7 cellular contexts compared by ENCODE assay signal in genomic region chr7:137774793-137775201, GRCh38.
DNase-seq lines count a peak whose midpoint lies in the region; ATAC-seq, FAIRE-seq and TF ChIP-seq lines count a peak whose summit lies in the region.

No MANE protein-coding gene starts in this region.

- H3K27ac Mint-ChIP-seq in astrocyte (ENCODE audit: unreplicated experiment): peak overlapping the region; percentile 96

- H3K9ac ChIP-seq in astrocyte (ENCODE audit: low read length): peak overlapping the region; percentile 86

- peak overlapping the region; percentile 68 for H2AFZ ChIP-seq in astrocyte (ENCODE audit: low read depth, low read length)

- H3K4me1 Mint-ChIP-seq in astrocyte (ENCODE audit: low read depth, unreplicated experiment): peaks cover 41% of the 10 kb centered on the region

- ATAC-seq in GM18502 (IDR thresholded peaks at IDR 0.05; ENCODE audit: poor library complexity, unreplicated experiment) (peak; percentile 71), HG02870 (IDR thresholded peaks at IDR 0.05; ENCODE audit: unreplicated experiment) (peak; percentile 82), GM21423 (IDR thresholded peaks at IDR 0.05; ENCODE audit: unreplicated experiment) (no peak), HG03139 (IDR thresholded peaks at IDR 0.05; ENCODE audit: unreplicated experiment) (no peak)

- peak; percentile 85 for FAIRE-seq in astrocyte (lab: Jason Lieb, UNC)

- peaks cover 40% of the 10 kb centered on the region for H3K4me1 ChIP-seq in astrocyte (ENCODE audit: insufficient read depth, low read length)

- no peak for TF ChIP-seq CTCF in astrocyte (IDR thresholded peaks at IDR 0.05; ENCODE audit: insufficient read depth, low read depth, low read length)

- peaks cover 6% of the 10 kb centered on the region for H3K79me2 ChIP-seq in astrocyte (ENCODE audit: insufficient read depth, low read length)

- H3K9me3 ChIP-seq in astrocyte (ENCODE audit: insufficient read depth, low read depth, low read length): no peaks in the 10 kb centered on the region

- H3K27me3 ChIP-seq in astrocyte (ENCODE audit: insufficient read depth, low read length): no peaks in the 10 kb centered on the region

- peaks cover 4% of the 10 kb centered on the region for H3K36me3 Mint-ChIP-seq in astrocyte (ENCODE audit: low read depth, unreplicated experiment)

- peak overlapping the region; percentile 79 for H3K4me2 ChIP-seq in astrocyte (ENCODE audit: low read length)

- peak overlapping the region; percentile 97 for H3K27ac ChIP-seq in astrocyte (ENCODE audit: low read depth, low read length)

- no peaks in the 10 kb centered on the region for H3K36me3 ChIP-seq in astrocyte (ENCODE audit: insufficient read depth, low read length)

- H3K9me3 Mint-ChIP-seq in astrocyte (ENCODE audit: unreplicated experiment): no peaks in the 10 kb centered on the region

- H3K4me3 ChIP-seq in astrocyte (ENCODE audit: insufficient read depth, low read depth, low read length): peak overlapping the region; percentile 45

- no peaks in the 10 kb centered on the region for H3K27me3 Mint-ChIP-seq in astrocyte (ENCODE audit: low read depth, unreplicated experiment)

- H3K4me3 Mint-ChIP-seq in astrocyte (ENCODE audit: unreplicated experiment): peak overlapping the region; percentile 55

- DNase-seq in astrocyte (ENCODE audit: low read depth) (peak; percentile 59), kidney glomerular epithelial cell (lab: John Stamatoyannopoulos, UW) (peak; percentile 62)
- DNase-seq in activated CD4-positive, CD25-positive, alpha-beta regulatory T cell (lab: John Stamatoyannopoulos, UW): no peak

- H4K20me1 ChIP-seq in astrocyte (ENCODE audit: insufficient read depth, low read length): no peaks in the 10 kb centered on the region

Comparison
In these comparisons a context has a peak if more than half of its experiments do, and no peak if none do; other contexts are left out.
1. ATAC-seq: peak in GM18502 (single experiment) and HG02870 (single experiment); none in GM21423 (single experiment) and HG03139 (single experiment).
2. DNase-seq: peak in astrocyte (single experiment) and kidney glomerular epithelial cell (single experiment); none in activated CD4-positive, CD25-positive, alpha-beta regulatory T cell (0 of 4).